ENCODE assay signal across 21 cellular contexts in the genomic region with DNA sequence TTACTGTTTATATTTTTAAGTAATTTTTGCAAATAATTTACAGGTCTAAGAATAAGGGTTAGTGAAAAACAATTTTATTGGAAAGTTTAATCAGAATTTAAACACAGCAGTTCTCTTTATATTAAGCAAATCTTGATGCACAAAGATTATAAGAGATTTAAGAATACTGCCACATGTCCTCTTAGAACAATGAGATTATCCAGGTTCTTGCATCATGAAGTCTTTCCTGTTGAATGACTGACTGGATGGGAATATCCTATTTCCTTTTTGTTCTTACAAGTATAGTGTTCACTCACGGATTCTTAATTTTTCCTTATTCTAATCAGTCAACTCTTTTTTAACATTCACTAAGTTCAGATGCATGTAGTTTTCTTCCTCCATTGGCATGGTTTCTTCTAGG. TPM values are rescaled to one million over a fixed set of nuclear protein-coding genes. Genes with fewer than 3 reads are reported as not detected.
DNase-seq lines count a peak whose midpoint lies in the region; ATAC-seq, FAIRE-seq and TF ChIP-seq lines count a peak whose summit lies in the region.
"Had no signal": no experiment of that assay in that cellular context is flagged by ENCODE, and none has a peak within 500 bp of the region (broad histone marks: within the 10 kb centered on the region; RNA-seq: fewer than 3 reads in every experiment).

No MANE protein-coding gene starts in this region.

- TF ChIP-seq CTCF in CD14-positive monocyte (IDR thresholded peaks at IDR 0.05) (no peak), activated B cell treated with CpG ODN at 0.5 μM for 24 hours (IDR thresholded peaks at IDR 0.05) (no peak), fibroblast of pulmonary artery (IDR thresholded peaks at IDR 0.05; ENCODE audit: low read length, missing control alignments) (no peak), heart left ventricle (IDR thresholded peaks at IDR 0.05) (no peak)

- POLR2A ChIA-PET in activated B cell treated with CpG ODN at 0.5 μM for 24 hours (lab: Charles Lee), result no interaction called here

- intact Hi-C loops in CD14-positive monocyte (cut with micrococcal nuclease) (no loop called here), activated B cell treated with CpG ODN at 0.5 μM for 24 hours (cut with micrococcal nuclease) (no loop called here), heart left ventricle (cut with DNase I) (no loop called here)

- peak overlapping the region in 4 of 7 donors; percentile 5 to 50 (median 20) for H3K27ac Mint-ChIP-seq in CD14-positive monocyte
- H3K27ac Mint-ChIP-seq in activated B cell treated with CpG ODN at 0.5 μM for 24 hours, result peak overlapping the region; percentile 26

- CTCF ChIA-PET in activated B cell treated with CpG ODN at 0.5 μM for 24 hours (lab: Charles Lee), result no interaction called here

- FAIRE-seq in H54 (lab: Jason Lieb, UNC), result peak; percentile 66
- FAIRE-seq: frontal cortex had no signal

- no peak for ATAC-seq in activated B cell treated with CpG ODN at 0.5 μM for 24 hours (ENCODE audit: low read depth)
- ATAC-seq in heart left ventricle, result no peak
- ATAC-seq in GM19455 (IDR thresholded peaks at IDR 0.05; ENCODE audit: unreplicated experiment), result no peak
- ATAC-seq: stimulated activated naive CD8-positive, alpha-beta T cell treated with anti-CD3 and anti-CD28 coated beads, Interleukin-15, Interleukin-2, amounts not matched to agents 100 U/mL and 50 U/mL, for 24 hours had no signal

- H3K27me3 ChIP-seq in heart left ventricle, result no peaks in the 10 kb centered on the region

- no peak overlapping the region for H3K27ac ChIP-seq in heart left ventricle

- H3K4me1 Mint-ChIP-seq in CD14-positive monocyte (peaks cover 10% of the 10 kb centered on the region), activated B cell treated with CpG ODN at 0.5 μM for 24 hours (peaks cover 38% of the 10 kb centered on the region)

- no peaks in the 10 kb centered on the region for H3K36me3 ChIP-seq in heart left ventricle

- peaks cover 0 to 7% (median 0%) of the 10 kb centered on the region in 7 donors for H3K9me3 Mint-ChIP-seq in CD14-positive monocyte
- H3K9me3 Mint-ChIP-seq in activated B cell treated with CpG ODN at 0.5 μM for 24 hours, result no peaks in the 10 kb centered on the region
- H3K9me3 Mint-ChIP-seq: CD8-positive, alpha-beta memory T cell had no signal

- H3K4me1 ChIP-seq in heart left ventricle, result peaks cover 0 to 27% (median 0%) of the 10 kb centered on the region in 12 donors

- H3K27me3 Mint-ChIP-seq in CD14-positive monocyte (ENCODE audit: low read depth in 3 of 3), result peaks cover 0 to 1% (median 0%) of the 10 kb centered on the region in 3 donors
- no peaks in the 10 kb centered on the region for H3K27me3 Mint-ChIP-seq in activated B cell treated with CpG ODN at 0.5 μM for 24 hours
- H3K27me3 Mint-ChIP-seq: CD8-positive, alpha-beta memory T cell had no signal

- WGBS in heart left ventricle, 4 donors, result 59 to 76% (median 63%) methylated on average over 1 of the region's 1 CpG

- H3K4me3 ChIP-seq in fibroblast of pulmonary artery (replicated peaks; ENCODE audit: low read depth, low read length) (no peak overlapping the region), heart left ventricle (no peak overlapping the region)

- TF ChIP-seq POLR2A in H54 (IDR thresholded peaks at IDR 0.05; ENCODE audit: low read depth, low read length), result no peak
- TF ChIP-seq POLR2A in heart left ventricle (IDR thresholded peaks at IDR 0.05), result no peak

- H3K9me3 ChIP-seq in heart left ventricle, result no peaks in the 10 kb centered on the region

- DNase-seq in CD14-positive monocyte (ENCODE audit: low spot score) (no peak), H54 (ENCODE audit: insufficient read length, low spot score) (no peak), activated B cell treated with CpG ODN at 0.5 μM for 24 hours (no peak), fibroblast of pulmonary artery (ENCODE audit: low read depth) (peak; percentile 61), heart left ventricle (no peak), KG1 (lab: John Stamatoyannopoulos, UW) (no peak), mesenteric fat pad (ENCODE audit: low spot score) (no peak)
- DNase-seq: activated naive CD4-positive, alpha-beta T cell treated with Interleukin-2 at 50 U/mL for 16 hours; anterior cingulate cortex; CD8-positive, alpha-beta memory T cell; central memory CD4-positive, alpha-beta T cell; kidney glomerular epithelial cell; NCI-H1105; NCI-H2029; occipital lobe; retina; SHP77 treated with DMSO at 0.1 percent for 48 hours; stimulated activated CD4-positive, alpha-beta T cell treated with anti-CD3 and anti-CD28 coated beads, Interleukin-2, amount 100 ng/mL, for 48 hours; stimulated activated naive CD8-positive, alpha-beta T cell treated with anti-CD3 and anti-CD28 coated beads, Interleukin-15, Interleukin-2, amounts not matched to agents 100 U/mL and 50 U/mL, for 24 hours had no signal

- H3K36me3 Mint-ChIP-seq in CD14-positive monocyte (peaks cover 2 to 7% of the 10 kb centered on the region in 2 donors), activated B cell treated with CpG ODN at 0.5 μM for 24 hours (ENCODE audit: low read depth) (peaks cover 15% of the 10 kb centered on the region)

- no peak overlapping the region for H3K4me3 Mint-ChIP-seq in CD14-positive monocyte
- H3K4me3 Mint-ChIP-seq in activated B cell treated with CpG ODN at 0.5 μM for 24 hours, result no peak overlapping the region
- H3K4me3 Mint-ChIP-seq: CD8-positive, alpha-beta memory T cell had no signal

RNA-seq across cellular contexts. Expression of gene URI1, which starts 10.1 kb away (rescaled TPM):
- polyA plus RNA-seq in CD14-positive monocyte, result 1 to 10 TPM; 5.3 to 9.7 TPM
- total RNA-seq in activated B cell treated with CpG ODN at 0.5 μM for 24 hours, result 49.8 and 50.6 TPM in 2 replicates
- 10 to 100 TPM; 24.4 to 53.7 (median 44.2) TPM for total RNA-seq in heart left ventricle
- polyA plus RNA-seq in heart left ventricle, result 10 to 100 TPM; 10.9 to 41.5 TPM
- total RNA-seq in mesenteric fat pad, result 56.2 TPM
